1 cellular context compared by ENCODE assay signal in the genomic region with DNA sequence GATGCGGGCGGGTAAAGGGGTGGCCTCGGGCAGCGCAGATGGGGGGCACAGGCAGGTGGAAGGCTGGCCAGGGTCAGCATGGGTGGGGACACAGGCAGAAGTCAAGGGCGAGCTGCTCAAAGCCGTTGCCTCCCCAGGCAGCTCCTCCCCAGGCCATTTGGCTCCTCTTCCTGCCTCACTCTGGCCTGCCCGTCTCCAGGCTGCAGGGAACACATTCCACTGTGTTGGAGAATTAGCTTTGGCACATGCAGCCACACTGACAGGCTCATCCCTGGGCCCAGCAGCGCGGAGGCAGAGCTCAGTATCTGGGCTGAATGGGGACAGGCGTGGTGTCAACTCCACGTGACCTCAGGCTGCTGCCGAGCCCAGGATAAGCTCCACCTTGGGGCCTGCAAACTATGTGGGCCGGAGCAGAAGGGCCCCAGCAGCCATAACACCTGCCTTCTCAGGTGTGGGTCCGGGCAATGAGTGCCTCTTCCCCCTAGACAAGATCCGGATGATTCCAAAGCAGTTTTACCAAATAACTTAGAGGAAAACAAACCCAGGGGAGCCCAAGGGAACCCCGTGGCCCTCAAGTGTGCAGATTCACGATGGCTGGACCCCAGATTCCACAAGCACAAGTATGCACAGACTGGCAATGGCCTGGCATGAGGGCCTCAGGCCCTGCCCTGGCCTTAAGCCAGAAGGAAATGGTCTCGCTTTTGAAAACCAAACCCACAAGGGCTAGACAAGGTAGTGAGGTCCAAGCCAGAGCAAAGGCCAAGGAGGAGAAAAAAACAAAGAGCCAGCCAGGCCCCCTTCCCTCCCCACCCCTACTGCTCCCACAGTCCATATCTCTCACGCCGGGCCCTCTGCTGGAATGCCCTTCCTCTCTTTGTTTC.
TF ChIP-seq lines count a peak whose summit lies in the region.

No MANE protein-coding gene starts in this region.

TF ChIP-seq in IMR-90, 13 proteins besides CTCF, POLR2A, EP300 and RAD21:
- TF ChIP-seq CHD1 (IDR thresholded peaks at IDR 0.05; ENCODE audit: low read depth, low read length) (no peak), RFX5 (IDR thresholded peaks at IDR 0.05; ENCODE audit: low read depth, low read length) (no peak), MXI1 (IDR thresholded peaks at IDR 0.05; ENCODE audit: borderline replicate concordance, low read depth, low read length) (no peak), BHLHE40 (IDR thresholded peaks at IDR 0.05; ENCODE audit: low read depth, low read length) (no peak), RCOR1 (IDR thresholded peaks at IDR 0.05; ENCODE audit: insufficient replicate concordance, low read length) (no peak)
